ENCODE assay signal across 9 cellular contexts in genomic region chr6:29747688-29748250, GRCh38. TPM values are rescaled to one million over a fixed set of nuclear protein-coding genes. Genes with fewer than 3 reads are reported as not detected.
A peak's percentile ranks its signal among the peaks of the same experiment; 100 is the strongest.
DNase-seq lines count a peak whose midpoint lies in the region; ATAC-seq, FAIRE-seq and TF ChIP-seq lines count a peak whose summit lies in the region.
"Had no signal": no experiment of that assay in that cellular context is flagged by ENCODE, and none has a peak within 500 bp of the region (broad histone marks: within the 10 kb centered on the region; RNA-seq: fewer than 3 reads in every experiment).

No MANE protein-coding gene starts in this region.

- H3K27ac Mint-ChIP-seq in CD8-positive, alpha-beta T cell: peak overlapping the region; percentile 41

- H3K4me1 Mint-ChIP-seq in CD8-positive, alpha-beta T cell (ENCODE audit: low read depth): peaks cover 52% of the 10 kb centered on the region

- H4K20me1 ChIP-seq in endothelial cell of umbilical vein (replicated peaks; ENCODE audit: control insufficient read depth, extremely low read depth, insufficient read depth, low read length): no peaks in the 10 kb centered on the region

- peak overlapping the region; percentile 90 for H3K4me3 ChIP-seq in CD8-positive, alpha-beta T cell (ENCODE audit: low read depth, low read length)
- H3K4me3 ChIP-seq in NT2/D1 (ENCODE audit: insufficient read length, low read depth) (peak overlapping the region; percentile 53), endothelial cell of umbilical vein (replicated peaks in 1 of 3; ENCODE audit: insufficient read depth in 1 of 3, low read depth in 1 of 3, low read length in 3 of 3) (peak overlapping the region in 2 of 3 experiments; percentile 66 to 75), neutrophil (ENCODE audit: low read depth in 1 of 2, low read length in 1 of 2) (peak overlapping the region; percentile 61 to 89)

- peaks cover 17% of the 10 kb centered on the region for H3K36me3 Mint-ChIP-seq in CD8-positive, alpha-beta T cell

- H3K9me3 Mint-ChIP-seq in CD8-positive, alpha-beta T cell: no peaks in the 10 kb centered on the region

- DNase-seq in CD8-positive, alpha-beta T cell: no peak
- no peak for DNase-seq in NT2/D1 (ENCODE audit: low read depth, low spot score)
- no peak for DNase-seq in endothelial cell of umbilical vein (ENCODE audit: low read depth, low spot score)
- DNase-seq in NCI-H146 (lab: John Stamatoyannopoulos, UW): no peak
- no peak for DNase-seq in NCI-H82 (lab: John Stamatoyannopoulos, UW)
- DNase-seq: NCI-H1436 treated with DMSO at 0.1 percent for 48 hours had no signal

- intact Hi-C loops in CD8-positive, alpha-beta T cell (cut with DNase I, micrococcal nuclease): loop anchor here (2.0 kb wide), 2 partner anchors 97 to 319 kb away; partner anchors contain the start of gene PPP1R11 (in 1 of the 2)
- intact Hi-C loops in endothelial cell of umbilical vein (cut with micrococcal nuclease): loop anchor here (2.0 kb wide), 1 partner anchor 15 kb away; no protein-coding TSS in a partner anchor

- BruUV-seq in endothelial cell of umbilical vein (replicated peaks; lab: Mats Ljungman, UMichigan): no TSS peak

- no peaks in the 10 kb centered on the region for H3K27me3 ChIP-seq in CD8-positive, alpha-beta T cell (ENCODE audit: insufficient read depth, low read length)
- H3K27me3 ChIP-seq in NT2/D1 (ENCODE audit: insufficient read depth, insufficient read length): peaks cover 59% of the 10 kb centered on the region
- H3K27me3 ChIP-seq in endothelial cell of umbilical vein (ENCODE audit: control insufficient read depth in 2 of 2, insufficient read depth in 2 of 2, low read length in 2 of 2): no peaks in the 10 kb centered on the region
- peaks cover 50% of the 10 kb centered on the region for H3K27me3 ChIP-seq in neutrophil

- H3K27me3 Mint-ChIP-seq in CD8-positive, alpha-beta T cell (ENCODE audit: low read depth): no peaks in the 10 kb centered on the region

- FAIRE-seq in endothelial cell of umbilical vein (lab: Jason Lieb, UNC): peak; percentile 8

- peak overlapping the region; percentile 95 for H3K4me3 Mint-ChIP-seq in CD8-positive, alpha-beta T cell

- POLR2A ChIA-PET in CD8-positive, alpha-beta T cell (lab: Charles Lee): interaction anchor here (1.9 to 2.6 kb wide), 3 partner anchors 14 to 39 kb away, joined by 10 to 20 read pairs (median 12); no protein-coding TSS in a partner anchor
- POLR2A ChIA-PET in endothelial cell of umbilical vein (lab: Charles Lee): no interaction called here

- dilution Hi-C loops in endothelial cell of umbilical vein (cut with MboI; ENCODE audit: extremely low pct_ligation_motif_present, low sequenced_read_pairs): no loop called here

- H3K27ac ChIP-seq in CD8-positive, alpha-beta T cell (ENCODE audit: low read depth, low read length): no peak overlapping the region
- no peak overlapping the region for H3K27ac ChIP-seq in endothelial cell of umbilical vein (ENCODE audit: insufficient read depth, low read depth, low read length)
- no peak overlapping the region for H3K27ac ChIP-seq in neutrophil

- peak overlapping the region; percentile 99 for H2AFZ ChIP-seq in endothelial cell of umbilical vein (ENCODE audit: low read depth, low read length)

- ATAC-seq in CD8-positive, alpha-beta T cell: no peak
- ATAC-seq in HG02973 (IDR thresholded peaks at IDR 0.05; ENCODE audit: unreplicated experiment): no peak
- no peak for ATAC-seq in HG03159 (IDR thresholded peaks at IDR 0.05; ENCODE audit: unreplicated experiment)

- peaks cover 1% of the 10 kb centered on the region for H3K79me2 ChIP-seq in endothelial cell of umbilical vein (ENCODE audit: control insufficient read depth, insufficient read depth, low read length)

- TF ChIP-seq CTCF in CD8-positive, alpha-beta T cell (IDR thresholded peaks at IDR 0.05): no peak
- TF ChIP-seq CTCF in endothelial cell of umbilical vein (IDR thresholded peaks at IDR 0.05; ENCODE audit: extremely low read depth in 1 of 2, insufficient read depth in 1 of 2, low read depth in 1 of 2, low read length in 2 of 2) (no peak), neutrophil (IDR thresholded peaks at IDR 0.05) (no peak)

- H3K4me1 ChIP-seq in CD8-positive, alpha-beta T cell (ENCODE audit: insufficient read depth, low read length): peaks cover 22% of the 10 kb centered on the region
- H3K4me1 ChIP-seq in NT2/D1 (ENCODE audit: insufficient read depth, insufficient read length) (peaks cover 4% of the 10 kb centered on the region), endothelial cell of umbilical vein (ENCODE audit: control insufficient read depth, extremely low read depth, insufficient read depth, low read length) (peaks cover 17% of the 10 kb centered on the region), neutrophil (ENCODE audit: control insufficient read depth in 1 of 2, insufficient read depth in 1 of 2, low read depth in 1 of 2, low read length in 1 of 2) (peaks cover 29 to 30% of the 10 kb centered on the region in 2 experiments)

- no peaks in the 10 kb centered on the region for H3K36me3 ChIP-seq in CD8-positive, alpha-beta T cell (ENCODE audit: insufficient read depth, low read length)
- H3K36me3 ChIP-seq in NT2/D1 (ENCODE audit: insufficient read depth, insufficient read length, low read length) (no peaks in the 10 kb centered on the region), endothelial cell of umbilical vein (ENCODE audit: control insufficient read depth in 2 of 2, extremely low read depth in 1 of 2, insufficient read depth in 2 of 2, low read length in 2 of 2) (no peaks in the 10 kb centered on the region), neutrophil (peaks cover 7% of the 10 kb centered on the region)

- H3K9me3 ChIP-seq in CD8-positive, alpha-beta T cell (ENCODE audit: low read length): no peaks in the 10 kb centered on the region
- H3K9me3 ChIP-seq in NT2/D1 (ENCODE audit: insufficient read depth, low read length) (no peaks in the 10 kb centered on the region), endothelial cell of umbilical vein (replicated peaks; ENCODE audit: control insufficient read depth, insufficient read depth, low read length) (no peaks in the 10 kb centered on the region), neutrophil (no peaks in the 10 kb centered on the region)

- H3K9ac ChIP-seq in NT2/D1 (ENCODE audit: insufficient read length, low read depth): peak overlapping the region; percentile 50
- no peak overlapping the region for H3K9ac ChIP-seq in endothelial cell of umbilical vein (replicated peaks; ENCODE audit: extremely low read depth, insufficient read depth, low read length)

- CTCF ChIA-PET in CD8-positive, alpha-beta T cell (lab: Charles Lee): interaction anchor here (1.0 to 8.7 kb wide), 6 partner anchors 15 to 106 kb away, joined by 3 to 184 read pairs (median 3); no protein-coding TSS in a partner anchor
- CTCF ChIA-PET in endothelial cell of umbilical vein (lab: Charles Lee): interaction anchor here (3.8 kb wide), 1 partner anchor 10 kb away, joined by 33 read pairs; no protein-coding TSS in a partner anchor

- peak overlapping the region; percentile 85 for H3K4me2 ChIP-seq in endothelial cell of umbilical vein (ENCODE audit: insufficient read depth, low read length)

- no peak for TF ChIP-seq POLR2A in endothelial cell of umbilical vein (IDR thresholded peaks at IDR 0.05; ENCODE audit: low read depth, low read length)

- H3K9me1 ChIP-seq in endothelial cell of umbilical vein (replicated peaks; ENCODE audit: control insufficient read depth, extremely low read depth, insufficient read depth, low read length): no peaks in the 10 kb centered on the region

TF ChIP-seq in endothelial cell of umbilical vein, 7 proteins besides CTCF, POLR2A, EP300 and RAD21:
- no peak for TF ChIP-seq GATA2 (IDR thresholded peaks at IDR 0.05; ENCODE audit: insufficient read depth, insufficient read length, low read depth, low read length)
- no peak for TF ChIP-seq JUN (IDR thresholded peaks at IDR 0.05; ENCODE audit: borderline replicate concordance, insufficient read depth, insufficient read length, low read depth)
- TF ChIP-seq MYC (IDR thresholded peaks at IDR 0.05; ENCODE audit: low read depth, low read length): no peak
- TF ChIP-seq POLR2AphosphoS5 (IDR thresholded peaks at IDR 0.05; ENCODE audit: insufficient read depth, low read depth, low read length): no peak
- TF ChIP-seq FOS (IDR thresholded peaks at IDR 0.05; ENCODE audit: borderline replicate concordance, insufficient read depth, low read length): no peak
- no peak for TF ChIP-seq MAX (IDR thresholded peaks at IDR 0.05; ENCODE audit: insufficient read depth, insufficient read length)
- TF ChIP-seq EZH2 (IDR thresholded peaks at IDR 0.05; ENCODE audit: borderline replicate concordance, low read depth, low read length, severe bottlenecking): no peak

RNA-seq across cellular contexts. Expression of gene HLA-F, which starts 24.5 kb away (rescaled TPM):
- 100 to 1,000 TPM; 378 to 382 TPM for total RNA-seq in CD8-positive, alpha-beta T cell
- 1.6 and 2.8 TPM in 2 replicates for total RNA-seq in endothelial cell of umbilical vein
- polyA plus RNA-seq in endothelial cell of umbilical vein: 1.5 and 1.8 TPM in 2 replicates
- 0.63 and 0.95 TPM in 2 replicates for polyA plus RNA-seq in endothelial cell of umbilical vein (2011; cell fraction: cytosol; rRNA removed)
- polyA plus RNA-seq in endothelial cell of umbilical vein (2011; cell fraction: nucleus; rRNA removed): 3.8 and 5.5 TPM in 2 replicates
- polyA plus RNA-seq in endothelial cell of umbilical vein (2012): 1.1 and 1.7 TPM in 2 replicates
- polyA minus RNA-seq in endothelial cell of umbilical vein: 2.4 and 4.2 TPM in 2 replicates
- not detected for polyA minus RNA-seq in endothelial cell of umbilical vein (2011; cell fraction: cytosol; rRNA and poly(A)+ RNA removed)
- 0.43 and 2.3 TPM in 2 replicates for polyA minus RNA-seq in endothelial cell of umbilical vein (2011; cell fraction: nucleus; rRNA and poly(A)+ RNA removed)

Comparison
In these comparisons a context has a peak if more than half of its experiments do, and no peak if none do; other contexts are left out.
1. RNA of gene HLA-F, which starts 24.5 kb away (total RNA-seq): 378 to 382 TPM in CD8-positive, alpha-beta T cell; 1.6 to 2.8 TPM in endothelial cell of umbilical vein; every median in the first group is over 10 times any median in the second.
2. Peak in every context shown above with its lines, with median percentiles within 50 percentile points of each other: H3K4me3 ChIP-seq.